In the genomic region with DNA sequence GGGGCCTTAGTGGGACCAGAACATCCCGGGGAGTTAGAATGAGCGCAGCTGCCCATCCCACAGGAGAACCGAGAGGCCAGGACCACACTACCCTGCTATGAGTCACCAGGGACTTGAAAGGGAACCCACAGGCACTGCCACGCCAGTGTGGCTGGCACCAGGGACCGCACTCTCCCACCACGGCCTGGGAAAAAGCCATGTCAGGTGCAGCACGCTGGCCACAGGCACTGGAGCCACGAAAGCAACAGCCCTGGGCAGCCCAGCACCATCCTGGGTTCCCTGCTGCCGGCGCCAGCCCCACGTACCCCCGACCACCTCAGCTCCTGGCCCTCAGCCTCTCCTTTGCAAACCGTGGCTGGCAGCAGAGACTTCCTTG, we compare ENCODE assay signal across 1 cellular context.
TF ChIP-seq lines count a peak whose summit lies in the region.

No MANE protein-coding gene starts in this region.

TF ChIP-seq in GM12878, 131 proteins besides CTCF, POLR2A, EP300 and RAD21:
- TF ChIP-seq NFXL1 (IDR thresholded peaks at IDR 0.05; ENCODE audit: borderline replicate concordance): no peak
- TF ChIP-seq ETV6 (conservative IDR thresholded peaks at IDR 0.05 in 1 of 2, IDR thresholded peaks at IDR 0.05 in 1 of 2; ENCODE audit: borderline replicate concordance in 1 of 2, low read depth in 1 of 2): no peak
- no peak for TF ChIP-seq BACH1 (IDR thresholded peaks at IDR 0.05; ENCODE audit: borderline replicate concordance)
- no peak for TF ChIP-seq TARDBP (IDR thresholded peaks at IDR 0.05; ENCODE audit: borderline replicate concordance)
- TF ChIP-seq RCOR1 (conservative IDR thresholded peaks at IDR 0.05; ENCODE audit: low read depth, low read length): no peak
- no peak for TF ChIP-seq BMI1 (IDR thresholded peaks at IDR 0.05; ENCODE audit: borderline replicate concordance)
